8 cellular contexts compared by ENCODE assay signal in the genomic region with DNA sequence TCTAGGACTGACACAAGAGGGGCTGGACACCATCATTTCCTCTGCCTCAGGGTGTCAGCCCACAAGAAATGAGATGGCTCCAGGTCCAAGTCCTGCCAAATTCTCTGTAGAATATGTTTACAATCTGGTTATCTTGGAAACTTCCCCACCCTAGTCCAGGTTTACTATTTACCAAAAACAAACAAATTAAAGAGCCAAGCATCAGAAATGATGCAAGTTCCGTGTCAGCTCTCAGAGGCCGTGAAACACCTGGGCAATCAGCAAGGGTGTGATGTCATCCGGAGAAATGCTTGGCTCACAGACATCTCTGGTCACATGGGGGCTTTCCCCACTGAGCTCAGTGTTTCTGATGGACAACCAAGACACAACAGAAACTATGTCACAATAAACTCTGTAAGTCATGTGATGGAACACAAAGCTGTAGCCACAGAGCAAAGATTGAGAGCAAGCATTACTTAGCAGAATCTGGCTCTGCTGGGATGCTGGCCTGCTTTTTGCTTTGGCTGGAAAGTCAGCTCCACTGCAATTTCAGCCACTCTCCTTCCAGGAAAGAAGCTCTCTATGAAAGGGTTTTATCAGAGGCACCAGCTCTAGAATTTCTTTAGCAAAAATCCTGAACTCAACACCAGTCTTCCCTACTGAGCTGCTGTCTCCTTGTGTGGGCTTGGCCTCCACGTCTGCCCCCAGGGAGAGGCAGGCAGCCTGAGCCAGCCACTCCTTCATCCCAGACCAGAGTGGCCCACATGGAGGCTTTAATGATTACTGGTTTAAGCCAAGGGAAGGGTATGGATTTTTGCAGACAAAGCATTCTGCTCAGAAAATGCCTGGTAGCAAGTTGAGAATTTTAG. TPM values are rescaled to one million over a fixed set of nuclear protein-coding genes. Genes with fewer than 3 reads are reported as not detected.
A peak's percentile ranks its signal among the peaks of the same experiment; 100 is the strongest.
DNase-seq lines count a peak whose midpoint lies in the region; ATAC-seq, FAIRE-seq and TF ChIP-seq lines count a peak whose summit lies in the region.

No MANE protein-coding gene starts in this region.

- DNase-seq in SHP77 (lab: John Stamatoyannopoulos, UW) (peak; percentile 30 to 45), esophagus squamous epithelium (lab: John Stamatoyannopoulos, UW) (no peak), pancreas (peak in 4 of 6 donors; percentile 47 to 80 (median 66))
- DNase-seq in effector memory CD4-positive, alpha-beta T cell: no peak
- DNase-seq in stimulated activated CD4-positive, alpha-beta T cell treated with anti-CD3 and anti-CD28 coated beads, Interleukin-12 subunit alpha, Interleukin-12 subunit beta, amount 100 ng/mL, for 4 hours: no peak

- no peak overlapping the region for H3K4me3 ChIP-seq in BLaER1 treated with 17β-estradiol and CSF1 and Interleukin-3, amounts not matched to agents 10 nM and 100 nM
- H3K4me3 ChIP-seq in esophagus squamous epithelium: no peak overlapping the region
- H3K4me3 ChIP-seq in pancreas: no peak overlapping the region
- no peak overlapping the region for H3K4me3 ChIP-seq in effector memory CD4-positive, alpha-beta T cell (ENCODE audit: insufficient read depth, low read depth, low read length, poor library complexity, severe bottlenecking)

- no peaks in the 10 kb centered on the region for H3K36me3 ChIP-seq in BLaER1 treated with 17β-estradiol and CSF1 and Interleukin-3, amounts not matched to agents 10 nM and 100 nM
- H3K36me3 ChIP-seq in esophagus squamous epithelium: no peaks in the 10 kb centered on the region
- no peaks in the 10 kb centered on the region for H3K36me3 ChIP-seq in pancreas
- no peaks in the 10 kb centered on the region for H3K36me3 ChIP-seq in effector memory CD4-positive, alpha-beta T cell (ENCODE audit: control insufficient read depth, insufficient read depth, low read length)

- peak overlapping the region in 4 of 11 experiments; percentile 8 to 85 (median 60); a peak in 7 of 22 replicates for H3K4me2 ChIP-seq in BLaER1 treated with 17β-estradiol and CSF1 and Interleukin-3, amounts not matched to agents 10 nM and 100 nM

- intact Hi-C loops in esophagus squamous epithelium (cut with DNase I) (loop anchor here (10.0 kb wide), 1 partner anchor 296 kb away; no protein-coding TSS in a partner anchor), pancreas (cut with DNase I) (loop anchor here in 1 of 3 donors (10.0 kb wide), 1 partner anchor 136 kb away; a partner anchor contains a TSS)

- peak overlapping the region in 3 of 11 experiments; percentile 54 to 77 (median 72); a peak in 5 of 22 replicates for H3K9ac ChIP-seq in BLaER1 treated with 17β-estradiol and CSF1 and Interleukin-3, amounts not matched to agents 10 nM and 100 nM

- FAIRE-seq in pancreas (lab: Jason Lieb, UNC): no peak

- TF ChIP-seq POLR2A in esophagus squamous epithelium (IDR thresholded peaks at IDR 0.05): no peak

- 31 to 81% methylated on average over 3 to 4 of the region's 4 CpGs for whole genome bisulfite sequencing in esophagus squamous epithelium, 2 donors
- WGBS in pancreas, 2 donors: 34 to 35% methylated on average over 4 of the region's 4 CpGs

- H3K9me3 ChIP-seq in BLaER1 treated with 17β-estradiol and CSF1 and Interleukin-3, amounts not matched to agents 10 nM and 100 nM (replicated peaks in 1 of 11): no peaks in the 10 kb centered on the region
- H3K9me3 ChIP-seq in esophagus squamous epithelium: no peaks in the 10 kb centered on the region
- no peaks in the 10 kb centered on the region for H3K9me3 ChIP-seq in pancreas
- no peaks in the 10 kb centered on the region for H3K9me3 ChIP-seq in effector memory CD4-positive, alpha-beta T cell (ENCODE audit: control insufficient read depth, low read length)

- H3K27me3 ChIP-seq in BLaER1 treated with 17β-estradiol and CSF1 and Interleukin-3, amounts not matched to agents 10 nM and 100 nM: no peaks in the 10 kb centered on the region
- H3K27me3 ChIP-seq in esophagus squamous epithelium (no peaks in the 10 kb centered on the region), pancreas (no peaks in the 10 kb centered on the region)
- H3K27me3 ChIP-seq in effector memory CD4-positive, alpha-beta T cell (replicated peaks; ENCODE audit: control insufficient read depth, insufficient read depth, low read length, poor library complexity, severe bottlenecking): no peaks in the 10 kb centered on the region

- TF ChIP-seq CTCF in esophagus squamous epithelium (IDR thresholded peaks at IDR 0.05) (no peak), pancreas (IDR thresholded peaks at IDR 0.05) (no peak)

- H3K4me1 ChIP-seq in BLaER1 treated with 17β-estradiol and CSF1 and Interleukin-3, amounts not matched to agents 10 nM and 100 nM: peaks cover 9 to 95% (median 32%) of the 10 kb centered on the region in 10 experiments; a peak in 19 of 20 replicates
- H3K4me1 ChIP-seq in esophagus squamous epithelium: peaks cover 3 to 18% (median 8%) of the 10 kb centered on the region in 3 donors
- H3K4me1 ChIP-seq in pancreas: peaks cover 0 to 12% (median 0%) of the 10 kb centered on the region in 3 donors
- H3K4me1 ChIP-seq in effector memory CD4-positive, alpha-beta T cell (ENCODE audit: control insufficient read depth, insufficient read depth, low read length, poor library complexity, severe bottlenecking): no peaks in the 10 kb centered on the region

- H4K20me1 ChIP-seq in BLaER1 treated with 17β-estradiol and CSF1 and Interleukin-3, amounts not matched to agents 10 nM and 100 nM: no peaks in the 10 kb centered on the region

- ATAC-seq in GM18517 (IDR thresholded peaks at IDR 0.05; ENCODE audit: unreplicated experiment) (peak; percentile 69), HG03060 (IDR thresholded peaks at IDR 0.05; ENCODE audit: low read depth, unreplicated experiment) (peak; percentile 46), pancreas (peak; percentile 74 to 79 (median 78))

- H3K27ac ChIP-seq in BLaER1 treated with 17β-estradiol and CSF1 and Interleukin-3, amounts not matched to agents 10 nM and 100 nM: peak overlapping the region in 8 of 11 experiments; percentile 16 to 91 (median 44); a peak in 12 of 22 replicates
- peak overlapping the region in 3 of 4 donors; percentile 31 to 70 (median 52) for H3K27ac ChIP-seq in esophagus squamous epithelium
- peak overlapping the region in 2 of 4 donors; percentile 54 to 67 for H3K27ac ChIP-seq in pancreas
- no peak overlapping the region for H3K27ac ChIP-seq in effector memory CD4-positive, alpha-beta T cell (ENCODE audit: insufficient read depth, low read length, poor library complexity, severe bottlenecking)

RNA-seq across cellular contexts. Expression of a gene that starts 55.9 kb away (rescaled TPM):
- total RNA-seq in esophagus squamous epithelium (10 to 100 TPM; 31.0 to 65.8 (median 42.0) TPM), pancreas (10 to 100 TPM; 23.8 to 35.7 (median 33.4) TPM)
- polyA plus RNA-seq in pancreas: 10 to 100 TPM; 93.0 to 97.0 TPM

Comparison
In these comparisons a context has a peak if more than half of its experiments do, and no peak if none do; other contexts are left out.
1. DNase-seq: peak in SHP77 (2 of 2) and pancreas (4 of 6); none in esophagus squamous epithelium (single experiment), effector memory CD4-positive, alpha-beta T cell (0 of 3) and stimulated activated CD4-positive, alpha-beta T cell treated with anti-CD3 and anti-CD28 coated beads, Interleukin-12 subunit alpha, Interleukin-12 subunit beta, amount 100 ng/mL, for 4 hours (single experiment).
2. Peak in every context shown above with its lines, with median percentiles within 50 percentile points of each other: ATAC-seq.